In the genomic region with DNA sequence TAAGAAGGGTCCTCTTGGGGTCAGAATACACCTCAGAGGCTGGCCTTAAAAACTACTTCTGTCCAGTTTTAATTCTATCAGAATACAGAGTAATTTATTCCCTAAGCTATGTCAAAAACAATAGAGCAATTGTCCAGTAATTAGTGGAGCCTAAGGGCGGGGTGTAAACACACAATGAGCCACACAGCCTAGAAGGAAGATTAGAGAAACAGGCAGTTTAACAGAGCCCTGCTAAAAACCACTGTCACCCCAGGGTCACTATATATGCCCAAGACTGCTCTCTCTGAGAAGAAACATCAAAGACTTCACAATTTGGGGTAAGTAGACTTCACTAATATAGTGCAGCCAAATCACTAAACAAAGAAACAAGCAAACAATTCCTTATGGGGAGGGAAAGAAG, we compare ENCODE assay signal across 34 cellular contexts. TPM values are rescaled to one million over a fixed set of nuclear protein-coding genes. Genes with fewer than 3 reads are reported as not detected.
DNase-seq lines count a peak whose midpoint lies in the region.
"Had no signal": no experiment of that assay in that cellular context is flagged by ENCODE, and none has a peak within 500 bp of the region (broad histone marks: within the 10 kb centered on the region; RNA-seq: fewer than 3 reads in every experiment).

No MANE protein-coding gene starts in this region.

- DNase-seq in HT-29 (ENCODE audit: low spot score) (peak; percentile 60), medulla oblongata (ENCODE audit: extremely low spot score) (peak; percentile 83), superior temporal gyrus (ENCODE audit: extremely low spot score) (peak; percentile 86), NCI-H1417 (lab: John Stamatoyannopoulos, UW) (no peak), SW 1271 (lab: John Stamatoyannopoulos, UW) (no peak), germinal center (ENCODE audit: low spot score) (no peak)
- DNase-seq: ACHN; activated CD4-positive, alpha-beta T cell treated with anti-CD3 and anti-CD28 coated beads, Interleukin-2, amount 50 U/mL, for 1 hour; activated CD4-positive, CD25-positive, alpha-beta regulatory T cell; activated effector memory CD4-positive, alpha-beta T cell treated with anti-CD3 and anti-CD28 coated beads, Interleukin-2, amount 50 U/mL, for 16 hours; activated naive CD8-positive, alpha-beta T cell treated with anti-CD3 and anti-CD28 coated beads for 36 hours; activated T-cell treated with anti-CD3 and anti-CD28 coated beads, Interleukin-2, amount 50 U/mL, for 24 hours; aorta; BE2C; CD8-positive, alpha-beta T cell; colonic mucosa; DMS153; effector memory CD4-positive, alpha-beta T cell; glutamatergic neuron; H9; NCI-H1436 treated with DMSO at 0.1 percent for 48 hours; NCI-H2081 treated with DMSO at 0.1 percent for 48 hours; NCI-H774; SJCRH30; stimulated activated naive CD4-positive, alpha-beta T cell treated with Interleukin-2 at 50 U/mL for 16 hours; thyroid gland; uterus had no signal

- peak overlapping the region; percentile 94 for H3K27ac ChIP-seq in cingulate gyrus (ENCODE audit: low read depth, low read length)
- H3K27ac ChIP-seq: colonic mucosa, SJCRH30, skin epidermis, thyroid gland, uterus had no signal

RNA-seq across cellular contexts. Expression of a gene that starts 27.2 kb away (rescaled TPM):
- total RNA-seq in HT-29 (2014; rRNA removed; shearing (Covaris generic)), result not detected in 2 replicates
- total RNA-seq: activated naive CD8-positive, alpha-beta T cell treated with anti-CD3 and anti-CD28 coated beads for 36 hours; CD8-positive, alpha-beta T cell; epithelial cell of proximal tubule; H9; HepG2; mucosa of gallbladder; natural killer cell treated with Interleukin-12 subunit alpha and Interleukin-12 subunit beta and Interleukin-15 and Interleukin-18, amount 100 ng/mL, for 72 hours; T-helper 1 cell treated with Interleukin-12 subunit alpha and Interleukin-12 subunit beta and Interleukin-4 antibody, amounts not matched to agents 30 ng/mL and 1 ng/mL, for 36 hours had no signal

Comparison
In these comparisons a context has a peak if more than half of its experiments do, and no peak if none do; other contexts are left out.
1. DNase-seq: peak in HT-29 (single experiment), medulla oblongata (single experiment) and superior temporal gyrus (single experiment); none in NCI-H1417 (0 of 3), SW 1271 (0 of 2) and germinal center (single experiment).